8 cellular contexts compared by ENCODE assay signal in genomic region chr3:64484289-64484992, GRCh38.
A peak's percentile ranks its signal among the peaks of the same experiment; 100 is the strongest.
DNase-seq lines count a peak whose midpoint lies in the region; ATAC-seq, FAIRE-seq and TF ChIP-seq lines count a peak whose summit lies in the region.

No MANE protein-coding gene starts in this region.

- H3K27me3 ChIP-seq in Peyer's patch (no peaks in the 10 kb centered on the region), upper lobe of left lung (no peaks in the 10 kb centered on the region)

- H3K27ac Mint-ChIP-seq in activated T-helper 17 cell treated with anti-CD3 and anti-CD28 coated beads, Interleukin-2, amount 50 U/mL, for 72 hours = no peak overlapping the region

- WGBS in upper lobe of left lung, 2 donors = 22 to 23% methylated on average over 4 of the region's 4 CpGs

- H3K36me3 ChIP-seq in Peyer's patch = no peaks in the 10 kb centered on the region
- H3K36me3 ChIP-seq in upper lobe of left lung = no peaks in the 10 kb centered on the region

- H3K9me3 Mint-ChIP-seq in activated T-helper 17 cell treated with anti-CD3 and anti-CD28 coated beads, Interleukin-2, amount 50 U/mL, for 72 hours = no peaks in the 10 kb centered on the region

- TF ChIP-seq CTCF in Peyer's patch (IDR thresholded peaks at IDR 0.05) = peak; percentile 40 to 82 (median 74)
- TF ChIP-seq CTCF in foreskin fibroblast (IDR thresholded peaks at IDR 0.05; ENCODE audit: low read depth, low read length) = peak; percentile 79
- peak in 2 of 3 donors; percentile 70 to 87 for TF ChIP-seq CTCF in omental fat pad (IDR thresholded peaks at IDR 0.05)
- peak; percentile 82 to 91 (median 88) for TF ChIP-seq CTCF in upper lobe of left lung (IDR thresholded peaks at IDR 0.05)

- H3K36me3 Mint-ChIP-seq in activated T-helper 17 cell treated with anti-CD3 and anti-CD28 coated beads, Interleukin-2, amount 50 U/mL, for 72 hours (ENCODE audit: low read depth) = no peaks in the 10 kb centered on the region

- no peaks in the 10 kb centered on the region for H3K4me1 Mint-ChIP-seq in activated T-helper 17 cell treated with anti-CD3 and anti-CD28 coated beads, Interleukin-2, amount 50 U/mL, for 72 hours

- H3K27me3 Mint-ChIP-seq in activated T-helper 17 cell treated with anti-CD3 and anti-CD28 coated beads, Interleukin-2, amount 50 U/mL, for 72 hours = peaks cover 9% of the 10 kb centered on the region

- H3K27ac ChIP-seq in Peyer's patch (no peak overlapping the region), upper lobe of left lung (peak overlapping the region in 2 of 4 donors; percentile 18 to 39)

- ATAC-seq in GM21825 (IDR thresholded peaks at IDR 0.05; ENCODE audit: unreplicated experiment) (peak; percentile 94), omental fat pad (ENCODE audit: low FRiP score) (peak; percentile 95), upper lobe of left lung (ENCODE audit: low FRiP score in 2 of 2) (peak; percentile 91 to 94)
- peak; percentile 93 for ATAC-seq in activated T-helper 17 cell treated with anti-CD3 and anti-CD28 coated beads, Interleukin-2, amount 50 U/mL, for 72 hours (replicated peaks)

- TF ChIP-seq POLR2A in Peyer's patch (IDR thresholded peaks at IDR 0.05) = no peak
- no peak for TF ChIP-seq POLR2A in upper lobe of left lung (IDR thresholded peaks at IDR 0.05)

- H3K4me1 ChIP-seq in Peyer's patch (no peaks in the 10 kb centered on the region), upper lobe of left lung (peaks cover 3 to 15% (median 8%) of the 10 kb centered on the region in 4 donors)

- H3K4me3 Mint-ChIP-seq in activated T-helper 17 cell treated with anti-CD3 and anti-CD28 coated beads, Interleukin-2, amount 50 U/mL, for 72 hours = no peak overlapping the region

- DNase-seq in KG1 (lab: John Stamatoyannopoulos, UW) (peak; percentile 10), Peyer's patch (peak; percentile 39 to 83 (median 75)), foreskin fibroblast (peak; percentile 61 to 87), omental fat pad (ENCODE audit: low spot score) (peak; percentile 70), upper lobe of left lung (peak in 1 of 2 donors; percentile 62)

- no peak for TF ChIP-seq EP300 in upper lobe of left lung (IDR thresholded peaks at IDR 0.05)

- no peaks in the 10 kb centered on the region for H3K9me3 ChIP-seq in Peyer's patch
- H3K9me3 ChIP-seq in upper lobe of left lung = no peaks in the 10 kb centered on the region

- H3K4me3 ChIP-seq in Peyer's patch (no peak overlapping the region), foreskin fibroblast (ENCODE audit: low read depth in 1 of 2, low read length in 2 of 2) (no peak overlapping the region), upper lobe of left lung (no peak overlapping the region)

- peak; percentile 94 for FAIRE-seq in G401.6 (lab: Jason Lieb, UNC)
